In genomic region chr10:67883710-67884312, GRCh38 we compare ENCODE assay signal across 8 cellular contexts. TPM values are rescaled to one million over a fixed set of nuclear protein-coding genes. Genes with fewer than 3 reads are reported as not detected.
DNase-seq lines count a peak whose midpoint lies in the region; ATAC-seq, FAIRE-seq and TF ChIP-seq lines count a peak whose summit lies in the region.

No MANE protein-coding gene starts in this region.

- H3K9ac ChIP-seq in HUES48 (ENCODE audit: low read depth, low read length), result peak overlapping the region; percentile 60

- CTCF ChIA-PET in AG04449 (lab: Yijun Ruan, JAX), result interaction anchor here (0.8 to 2.3 kb wide), 5 partner anchors 13 to 418 kb away, joined by 4 to 16 read pairs (median 4); no protein-coding TSS in a partner anchor

- TF ChIP-seq CTCF in AG04449 (IDR thresholded peaks at IDR 0.05; ENCODE audit: insufficient read depth, low read length, missing control alignments) (no peak), bronchial epithelial cell (IDR thresholded peaks at IDR 0.05; ENCODE audit: insufficient read depth, low read length, severe bottlenecking) (no peak), lung (IDR thresholded peaks at IDR 0.05; ENCODE audit: control extremely low read depth, extremely low read depth) (no peak), uterus (IDR thresholded peaks at IDR 0.05) (no peak)

- no peak for ATAC-seq in lung (ENCODE audit: insufficient read depth, low FRiP score)

- intact Hi-C loops in uterus (cut with DNase I; ENCODE audit: low total_unique reads), result no loop called here

- peaks cover 26% of the 10 kb centered on the region for H3K36me3 ChIP-seq in HUES48 (ENCODE audit: control insufficient read depth, insufficient read depth, low read length)
- peaks cover 3% of the 10 kb centered on the region for H3K36me3 ChIP-seq in bronchial epithelial cell (ENCODE audit: control insufficient read depth, insufficient read depth, low read length)
- H3K36me3 ChIP-seq in lung (ENCODE audit: control insufficient read depth in 2 of 2, insufficient read depth in 2 of 2, low read length in 2 of 2), result peaks cover 7 to 8% of the 10 kb centered on the region in 2 donors
- no peaks in the 10 kb centered on the region for H3K36me3 ChIP-seq in uterus

- WGBS in lung, 2 donors, result 22 to 30% methylated on average over 13 of the region's 13 CpGs

- POLR2A ChIA-PET in AG04449 (lab: Yijun Ruan, JAX), result interaction anchor here (1.0 kb wide), 1 partner anchor 10 kb away, joined by 4 read pairs; no protein-coding TSS in a partner anchor

- no peaks in the 10 kb centered on the region for H3K27me3 ChIP-seq in HUES48 (ENCODE audit: control insufficient read depth, insufficient read depth, low read length)
- H3K27me3 ChIP-seq in bronchial epithelial cell (ENCODE audit: control insufficient read depth, insufficient read depth, low read length), result no peaks in the 10 kb centered on the region
- H3K27me3 ChIP-seq in lung (ENCODE audit: control insufficient read depth, insufficient read depth), result no peaks in the 10 kb centered on the region
- H3K27me3 ChIP-seq in uterus, result no peaks in the 10 kb centered on the region

- no peak for FAIRE-seq in bronchial epithelial cell (lab: Jason Lieb, UNC)

- H3K27ac ChIP-seq in HUES48 (ENCODE audit: low read depth, low read length) (peak overlapping the region; percentile 93), lung (ENCODE audit: low read depth in 1 of 2, low read length in 1 of 2) (peak overlapping the region; percentile 98 to 100), uterus (peak overlapping the region; percentile 90 to 98)

- H3K4me1 ChIP-seq in HUES48 (ENCODE audit: control insufficient read depth, insufficient read depth, low read length), result 0 out of 2 replicates have a peak, but pooled peaks cover 16% of the 10 kb centered on the region
- H3K4me1 ChIP-seq in lung (ENCODE audit: control insufficient read depth in 2 of 2, insufficient read depth in 2 of 2, low read length in 2 of 2), result peaks cover 0 to 3% of the 10 kb centered on the region in 2 donors
- H3K4me1 ChIP-seq in uterus, result peaks cover 0 to 9% of the 10 kb centered on the region in 2 donors

- no peak for DNase-seq in AG04449 (ENCODE audit: low read depth, low spot score)
- DNase-seq in bronchial epithelial cell (ENCODE audit: low read depth), result no peak
- DNase-seq in lung (ENCODE audit: low spot score), result no peak
- DNase-seq in uterus, result peak in 1 of 2 donors; percentile 26
- no peak for DNase-seq in NOMO-1 (lab: John Stamatoyannopoulos, UW; ENCODE audit: unreplicated experiment in 2 of 2)
- DNase-seq in pons (ENCODE audit: low spot score), result no peak
- no peak for DNase-seq in HT-29 (ENCODE audit: low spot score)

- TF ChIP-seq POLR2A in uterus (IDR thresholded peaks at IDR 0.05), result no peak

- H3K9me3 ChIP-seq in HUES48 (ENCODE audit: control insufficient read depth, insufficient read depth, low read length), result no peaks in the 10 kb centered on the region
- H3K9me3 ChIP-seq in lung (ENCODE audit: control insufficient read depth in 2 of 2, insufficient read depth in 1 of 2, low read length in 1 of 2), result no peaks in the 10 kb centered on the region
- H3K9me3 ChIP-seq in uterus, result no peaks in the 10 kb centered on the region

- peak overlapping the region; percentile 76 for H3K4me3 ChIP-seq in AG04449 (ENCODE audit: low read depth, low read length)
- H3K4me3 ChIP-seq in HUES48 (ENCODE audit: low read depth, low read length), result peak overlapping the region; percentile 81
- peak overlapping the region; percentile 77 for H3K4me3 ChIP-seq in bronchial epithelial cell (ENCODE audit: low read depth, low read length)
- peak overlapping the region; percentile 48 for H3K4me3 ChIP-seq in lung
- H3K4me3 ChIP-seq in uterus, result peak overlapping the region; percentile 61 to 80

RNA-seq across cellular contexts. Expression of gene SIRT1, which starts 0.6 kb away (rescaled TPM):
- 9.9 and 10.8 TPM in 2 replicates for total RNA-seq in bronchial epithelial cell
- 10 to 100 TPM; 15.7 to 37.0 TPM for total RNA-seq in lung
- 10 to 100 TPM in 1 of 2 donors, 1 to 10 TPM in 1; 8.7 to 11.0 TPM for polyA plus RNA-seq in lung
- total RNA-seq in uterus, result 10 to 100 TPM in 3 of 4 donors, 1 to 10 TPM in 1; 9.5 to 47.7 (median 37.1) TPM
- 3.6 and 5.4 TPM in 2 replicates for total RNA-seq in HT-29 (2014; rRNA removed; shearing (Covaris generic))

RNA-seq across cellular contexts. Expression of gene DNAJC12, which starts 45.8 kb away (rescaled TPM):
- total RNA-seq in bronchial epithelial cell, result 0.26 TPM in 1 of 2 replicates, not detected in the other
- total RNA-seq in lung, result 1 to 10 TPM; 1.5 to 6.4 TPM
- 1 to 10 TPM; 1.2 to 1.6 TPM for polyA plus RNA-seq in lung
- total RNA-seq in uterus, result 1 to 10 TPM in 3 of 4 donors, under 1 TPM in 1; 0.77 to 8.8 (median 6.0) TPM
- 2.8 and 3.4 TPM in 2 replicates for total RNA-seq in HT-29 (2014; rRNA removed; shearing (Covaris generic))
